1 cellular context compared by ENCODE assay signal in the genomic region with DNA sequence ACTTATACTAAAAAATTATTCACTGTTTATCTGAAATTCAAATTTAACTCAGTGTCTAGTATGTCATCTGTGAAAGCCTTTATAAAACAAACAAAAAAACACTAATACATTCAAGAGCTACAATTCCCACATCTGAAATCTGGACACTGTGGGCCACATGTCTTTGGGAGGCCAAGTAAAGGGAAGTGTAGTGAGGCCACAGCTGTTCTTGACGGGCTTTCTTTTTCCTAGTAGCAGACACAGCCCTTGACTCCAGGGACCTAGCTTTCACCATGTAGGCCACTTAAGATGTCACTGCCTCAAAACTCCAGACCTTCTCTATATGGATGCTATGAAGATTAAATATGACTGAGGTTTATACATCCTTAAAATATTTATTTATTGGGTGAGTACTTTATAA.
TF ChIP-seq lines count a peak whose summit lies in the region.

No MANE protein-coding gene starts in this region.

TF ChIP-seq in SK-N-SH, 30 proteins besides CTCF, POLR2A, EP300 and RAD21 (continued from another document):
- TF ChIP-seq, protein P1, sequence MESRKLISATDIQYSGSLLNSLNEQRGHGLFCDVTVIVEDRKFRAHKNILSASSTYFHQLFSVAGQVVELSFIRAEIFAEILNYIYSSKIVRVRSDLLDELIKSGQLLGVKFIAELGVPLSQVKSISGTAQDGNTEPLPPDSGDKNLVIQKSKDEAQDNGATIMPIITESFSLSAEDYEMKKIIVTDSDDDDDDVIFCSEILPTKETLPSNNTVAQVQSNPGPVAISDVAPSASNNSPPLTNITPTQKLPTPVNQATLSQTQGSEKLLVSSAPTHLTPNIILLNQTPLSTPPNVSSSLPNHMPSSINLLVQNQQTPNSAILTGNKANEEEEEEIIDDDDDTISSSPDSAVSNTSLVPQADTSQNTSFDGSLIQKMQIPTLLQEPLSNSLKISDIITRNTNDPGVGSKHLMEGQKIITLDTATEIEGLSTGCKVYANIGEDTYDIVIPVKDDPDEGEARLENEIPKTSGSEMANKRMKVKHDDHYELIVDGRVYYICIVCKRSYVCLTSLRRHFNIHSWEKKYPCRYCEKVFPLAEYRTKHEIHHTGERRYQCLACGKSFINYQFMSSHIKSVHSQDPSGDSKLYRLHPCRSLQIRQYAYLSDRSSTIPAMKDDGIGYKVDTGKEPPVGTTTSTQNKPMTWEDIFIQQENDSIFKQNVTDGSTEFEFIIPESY (IDR thresholded peaks at IDR 0.05; ENCODE audit: borderline replicate concordance, low read depth), result no peak
- TF ChIP-seq, protein P2, sequence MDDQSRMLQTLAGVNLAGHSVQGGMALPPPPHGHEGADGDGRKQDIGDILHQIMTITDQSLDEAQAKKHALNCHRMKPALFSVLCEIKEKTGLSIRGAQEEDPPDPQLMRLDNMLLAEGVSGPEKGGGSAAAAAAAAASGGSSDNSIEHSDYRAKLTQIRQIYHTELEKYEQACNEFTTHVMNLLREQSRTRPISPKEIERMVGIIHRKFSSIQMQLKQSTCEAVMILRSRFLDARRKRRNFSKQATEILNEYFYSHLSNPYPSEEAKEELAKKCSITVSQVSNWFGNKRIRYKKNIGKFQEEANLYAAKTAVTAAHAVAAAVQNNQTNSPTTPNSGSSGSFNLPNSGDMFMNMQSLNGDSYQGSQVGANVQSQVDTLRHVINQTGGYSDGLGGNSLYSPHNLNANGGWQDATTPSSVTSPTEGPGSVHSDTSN (IDR thresholded peaks at IDR 0.05), result no peak
- TF ChIP-seq NRF1 (IDR thresholded peaks at IDR 0.05; ENCODE audit: low read depth, low read length), result no peak
- no peak for TF ChIP-seq RFX5 (IDR thresholded peaks at IDR 0.05; ENCODE audit: low read length)
- no peak for TF ChIP-seq FOXM1 (IDR thresholded peaks at IDR 0.05; ENCODE audit: low read depth)
- TF ChIP-seq NFIC (IDR thresholded peaks at IDR 0.05; ENCODE audit: borderline replicate concordance), result no peak
- no peak for TF ChIP-seq GATA2 (CRISPR knock-in tag; IDR thresholded peaks at IDR 0.05)
- TF ChIP-seq, protein P3, sequence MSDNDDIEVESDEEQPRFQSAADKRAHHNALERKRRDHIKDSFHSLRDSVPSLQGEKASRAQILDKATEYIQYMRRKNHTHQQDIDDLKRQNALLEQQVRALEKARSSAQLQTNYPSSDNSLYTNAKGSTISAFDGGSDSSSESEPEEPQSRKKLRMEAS (IDR thresholded peaks at IDR 0.05; ENCODE audit: low read depth), result no peak
